In the genomic region with DNA sequence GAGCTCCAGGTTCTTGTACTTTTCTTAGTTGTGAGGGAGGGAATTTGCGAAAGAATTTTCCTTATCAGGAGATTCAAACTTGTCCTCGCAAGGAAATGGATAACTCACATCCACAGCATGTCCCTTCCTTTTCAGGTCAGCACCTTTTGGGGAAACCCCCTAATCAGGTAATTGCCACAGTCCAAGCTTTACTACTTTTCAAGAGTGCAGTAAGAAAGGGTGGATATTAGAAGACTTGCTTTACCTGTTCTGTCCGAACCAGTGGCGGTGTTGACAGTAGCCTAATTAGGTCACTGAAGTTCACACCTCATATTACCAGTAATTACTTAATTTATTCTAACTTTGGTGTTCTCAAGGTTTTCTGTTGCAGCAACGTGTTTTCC, we compare ENCODE assay signal across 8 cellular contexts. TPM values are rescaled to one million over a fixed set of nuclear protein-coding genes. Genes with fewer than 3 reads are reported as not detected.
A peak's percentile ranks its signal among the peaks of the same experiment; 100 is the strongest.
DNase-seq lines count a peak whose midpoint lies in the region; ATAC-seq, FAIRE-seq and TF ChIP-seq lines count a peak whose summit lies in the region.

No MANE protein-coding gene starts in this region.

- TF ChIP-seq CTCF in AG09309 (IDR thresholded peaks at IDR 0.05; ENCODE audit: control insufficient read depth, insufficient read depth, low read depth, low read length, missing control alignments): no peak

- FAIRE-seq in GM19239 (lab: Jason Lieb, UNC): no peak

- peaks cover 46% of the 10 kb centered on the region for H3K4me1 Mint-ChIP-seq in activated CD8-positive, alpha-beta T cell treated with anti-CD3 and anti-CD28 coated beads, Interleukin-2, amount 10 ng/mL, durations not matched to agents 7 days and 5 days (ENCODE audit: low read depth)
- peaks cover 51% of the 10 kb centered on the region for H3K4me1 Mint-ChIP-seq in stimulated activated naive CD8-positive, alpha-beta T cell treated with anti-CD3 and anti-CD28 coated beads, Interleukin-15, amount 100 ng/mL, for 72 hours

- peaks cover 7% of the 10 kb centered on the region for H3K4me1 ChIP-seq in iPS-15b (ENCODE audit: control insufficient read depth, insufficient read depth, low read length)

- H3K27me3 Mint-ChIP-seq in activated CD8-positive, alpha-beta T cell treated with anti-CD3 and anti-CD28 coated beads, Interleukin-2, amount 10 ng/mL, durations not matched to agents 7 days and 5 days (ENCODE audit: low read depth): no peaks in the 10 kb centered on the region
- H3K27me3 Mint-ChIP-seq in stimulated activated naive CD8-positive, alpha-beta T cell treated with anti-CD3 and anti-CD28 coated beads, Interleukin-15, amount 100 ng/mL, for 72 hours: no peaks in the 10 kb centered on the region

- H3K36me3 Mint-ChIP-seq in activated CD8-positive, alpha-beta T cell treated with anti-CD3 and anti-CD28 coated beads, Interleukin-2, amount 10 ng/mL, durations not matched to agents 7 days and 5 days (ENCODE audit: low read depth): peaks cover 13% of the 10 kb centered on the region

- peak overlapping the region; percentile 95 for H3K9ac ChIP-seq in iPS-15b (ENCODE audit: low read depth, low read length)

- H3K4me3 ChIP-seq in AG09309 (ENCODE audit: control insufficient read depth, low read depth, low read length): peak overlapping the region; percentile 48
- H3K4me3 ChIP-seq in iPS-15b (ENCODE audit: low read depth, low read length): peak overlapping the region; percentile 84

- H3K27ac Mint-ChIP-seq in activated CD8-positive, alpha-beta T cell treated with anti-CD3 and anti-CD28 coated beads, Interleukin-2, amount 10 ng/mL, durations not matched to agents 7 days and 5 days: peak overlapping the region; percentile 96
- peak overlapping the region; percentile 42 to 98 for H3K27ac Mint-ChIP-seq in stimulated activated naive CD8-positive, alpha-beta T cell treated with anti-CD3 and anti-CD28 coated beads, Interleukin-15, amount 100 ng/mL, for 72 hours

- H3K9me3 ChIP-seq in iPS-15b (ENCODE audit: control insufficient read depth, insufficient read depth, low read length): no peaks in the 10 kb centered on the region

- CTCF ChIA-PET in activated CD8-positive, alpha-beta T cell treated with anti-CD3 and anti-CD28 coated beads, Interleukin-2, amount 10 ng/mL, durations not matched to agents 7 days and 5 days (lab: Charles Lee): no interaction called here

- peak overlapping the region; percentile 98 for H3K4me3 Mint-ChIP-seq in activated CD8-positive, alpha-beta T cell treated with anti-CD3 and anti-CD28 coated beads, Interleukin-2, amount 10 ng/mL, durations not matched to agents 7 days and 5 days
- peak overlapping the region; percentile 98 to 99 for H3K4me3 Mint-ChIP-seq in stimulated activated naive CD8-positive, alpha-beta T cell treated with anti-CD3 and anti-CD28 coated beads, Interleukin-15, amount 100 ng/mL, for 72 hours

- H3K9me3 Mint-ChIP-seq in activated CD8-positive, alpha-beta T cell treated with anti-CD3 and anti-CD28 coated beads, Interleukin-2, amount 10 ng/mL, durations not matched to agents 7 days and 5 days (ENCODE audit: insufficient read depth): no peaks in the 10 kb centered on the region
- H3K9me3 Mint-ChIP-seq in stimulated activated naive CD8-positive, alpha-beta T cell treated with anti-CD3 and anti-CD28 coated beads, Interleukin-15, amount 100 ng/mL, for 72 hours: peaks cover 8 to 9% of the 10 kb centered on the region in 2 donors

- POLR2A ChIA-PET in activated CD8-positive, alpha-beta T cell treated with anti-CD3 and anti-CD28 coated beads, Interleukin-2, amount 10 ng/mL, durations not matched to agents 7 days and 5 days (lab: Charles Lee): no interaction called here

- ATAC-seq in HG03175 (IDR thresholded peaks at IDR 0.05; ENCODE audit: unreplicated experiment): peak; percentile 29
- peak; percentile 5 for ATAC-seq in activated CD8-positive, alpha-beta T cell treated with anti-CD3 and anti-CD28 coated beads, Interleukin-2, amount 10 ng/mL, durations not matched to agents 7 days and 5 days
- ATAC-seq in stimulated activated naive CD8-positive, alpha-beta T cell treated with anti-CD3 and anti-CD28 coated beads, Interleukin-15, amount 100 ng/mL, for 72 hours: peak; percentile 39

- H3K36me3 ChIP-seq in iPS-15b (ENCODE audit: control insufficient read depth, insufficient read depth, low read length): no peaks in the 10 kb centered on the region

- no peak for DNase-seq in AG09309 (ENCODE audit: low read depth)
- DNase-seq in GM19239 (ENCODE audit: insufficient read length, low spot score): peak; percentile 3
- DNase-seq in activated CD8-positive, alpha-beta T cell treated with anti-CD3 and anti-CD28 coated beads, Interleukin-2, amount 10 ng/mL, durations not matched to agents 7 days and 5 days: no peak
- no peak for DNase-seq in stimulated activated naive CD8-positive, alpha-beta T cell treated with anti-CD3 and anti-CD28 coated beads, Interleukin-15, amount 100 ng/mL, for 72 hours
- DNase-seq in NCI-H345 treated with DMSO at 0.1 percent for 48 hours (lab: John Stamatoyannopoulos, UW; ENCODE audit: unreplicated experiment): no peak
- DNase-seq in H4 (ENCODE audit: low spot score): no peak

- no peaks in the 10 kb centered on the region for H3K27me3 ChIP-seq in iPS-15b (ENCODE audit: control insufficient read depth, insufficient read depth, low read length)

RNA-seq across cellular contexts. Expression of gene C12orf50, which starts 6.7 kb away (rescaled TPM):
- under 1 TPM in 1 of 2 experiments, not detected in 1; 0.11 TPM for total RNA-seq in activated CD8-positive, alpha-beta T cell treated with anti-CD3 and anti-CD28 coated beads, Interleukin-2, amount 10 ng/mL, durations not matched to agents 7 days and 5 days
- total RNA-seq in H4 (2014; rRNA removed; shearing (Covaris generic)): not detected in 2 replicates
